In the genomic region with DNA sequence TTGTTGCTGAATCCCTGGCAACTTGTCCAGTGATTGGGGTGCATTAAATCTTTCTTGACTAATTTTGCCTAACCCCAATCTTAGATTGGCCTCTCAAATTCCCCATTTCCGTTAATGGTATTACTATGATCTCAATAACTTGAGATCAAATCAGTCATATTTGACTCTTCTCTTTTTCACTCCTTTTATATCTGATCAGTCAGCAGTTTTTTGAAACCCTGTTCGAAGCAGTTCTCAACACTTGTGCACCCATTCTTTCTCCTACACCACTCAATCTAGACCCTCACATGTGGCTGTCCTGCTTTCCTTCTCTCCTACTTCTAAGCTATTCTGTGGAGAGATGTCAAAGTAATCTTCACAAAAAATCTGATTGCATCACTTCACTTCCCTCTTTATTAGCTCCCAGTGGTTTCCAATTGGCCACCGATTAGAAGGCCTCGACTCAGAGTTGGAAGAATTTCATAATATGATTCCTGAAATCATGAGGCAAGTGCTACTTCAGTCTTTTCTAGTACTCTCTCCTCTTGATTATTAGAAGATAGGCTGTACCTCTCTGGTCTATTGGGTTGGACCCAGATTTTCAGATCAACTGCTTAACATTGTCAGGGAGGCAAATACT, we compare ENCODE assay signal across 18 cellular contexts.
A peak's percentile ranks its signal among the peaks of the same experiment; 100 is the strongest.
DNase-seq lines count a peak whose midpoint lies in the region; ATAC-seq, FAIRE-seq and TF ChIP-seq lines count a peak whose summit lies in the region.
"Had no signal": no experiment of that assay in that cellular context is flagged by ENCODE, and none has a peak within 500 bp of the region (broad histone marks: within the 10 kb centered on the region; RNA-seq: fewer than 3 reads in every experiment).

No MANE protein-coding gene starts in this region.

- H3K27ac ChIP-seq in K562 (ENCODE audit: extremely low read depth, low read depth, low read length) = no peak overlapping the region
- no peak overlapping the region for H3K27ac ChIP-seq in lung (ENCODE audit: low read depth in 1 of 2, low read length in 1 of 2)
- no peak overlapping the region for H3K27ac ChIP-seq in thyroid gland
- H3K27ac ChIP-seq: SJSA1, testis had no signal

- ATAC-seq in K562 (no peak), lung (ENCODE audit: insufficient read depth, low FRiP score) (peak; percentile 27)
- no peak for ATAC-seq in naive thymus-derived CD8-positive, alpha-beta T cell
- ATAC-seq: activated CD8-positive, alpha-beta memory T cell treated with anti-CD3 and anti-CD28 coated beads, Interleukin-2, amount 10 ng/mL, durations not matched to agents 7 days and 5 days had no signal

- BruUV-seq in K562 (replicated peaks; lab: Mats Ljungman, UMichigan) = no TSS peak

- H3K4me3 Mint-ChIP-seq in CD14-positive monocyte (peak overlapping the region in 1 of 2 donors; percentile 49), endothelial cell (ENCODE audit: unreplicated experiment) (no peak overlapping the region)
- H3K4me3 Mint-ChIP-seq in naive thymus-derived CD8-positive, alpha-beta T cell = no peak overlapping the region
- H3K4me3 Mint-ChIP-seq: activated CD8-positive, alpha-beta memory T cell treated with anti-CD3 and anti-CD28 coated beads, Interleukin-2, amount 10 ng/mL, durations not matched to agents 7 days and 5 days had no signal

- H3K36me3 ChIP-seq in K562 (ENCODE audit: control insufficient read depth, insufficient read depth, low read length) = no peaks in the 10 kb centered on the region
- H3K36me3 ChIP-seq in lung (ENCODE audit: control insufficient read depth in 2 of 2, insufficient read depth in 2 of 2, low read length in 2 of 2) = no peaks in the 10 kb centered on the region
- H3K36me3 ChIP-seq in thyroid gland = no peaks in the 10 kb centered on the region
- H3K36me3 ChIP-seq: SJSA1 had no signal

- H3K9ac ChIP-seq in K562 (ENCODE audit: insufficient read depth in 1 of 2, low read depth in 2 of 2, low read length in 2 of 2) = no peak overlapping the region

- CTCF ChIA-PET in K562 (lab: Yijun Ruan, JAX; ENCODE audit: low intra/inter-chr PET ratio) = interaction anchor here (0.6 kb wide), 1 partner anchor 408 kb away, joined by 4 read pairs; no protein-coding TSS in a partner anchor

- no peaks in the 10 kb centered on the region for H3K27me3 ChIP-seq in K562 (ENCODE audit: control insufficient read depth in 2 of 2, insufficient read depth in 2 of 2, low read length in 2 of 2)
- no peaks in the 10 kb centered on the region for H3K27me3 ChIP-seq in lung (ENCODE audit: control insufficient read depth, insufficient read depth)
- no peaks in the 10 kb centered on the region for H3K27me3 ChIP-seq in thyroid gland
- H3K27me3 ChIP-seq: SJSA1, testis had no signal

- intact Hi-C loops in CD14-positive monocyte (cut with micrococcal nuclease) = loop anchor here (5.0 kb wide), 1 partner anchor 39 kb away; no protein-coding TSS in a partner anchor
- intact Hi-C loops in K562 (cut with micrococcal nuclease) = no loop called here
- intact Hi-C loops in thyroid gland (cut with DNase I) = no loop called here

- H3K79me2 ChIP-seq in K562 (ENCODE audit: control insufficient read depth, insufficient read depth, low read length) = no peaks in the 10 kb centered on the region

- TF ChIP-seq POLR2A in K562 (conservative IDR thresholded peaks at IDR 0.05) = no peak
- no peak for TF ChIP-seq POLR2A in thyroid gland (IDR thresholded peaks at IDR 0.05)

- no peaks in the 10 kb centered on the region for H3K4me1 ChIP-seq in K562 (replicated peaks in 1 of 2; ENCODE audit: control insufficient read depth in 2 of 2, insufficient read depth in 2 of 2, low read length in 2 of 2)
- no peaks in the 10 kb centered on the region for H3K4me1 ChIP-seq in lung (ENCODE audit: control insufficient read depth in 2 of 2, insufficient read depth in 2 of 2, low read length in 2 of 2)
- no peaks in the 10 kb centered on the region for H3K4me1 ChIP-seq in thyroid gland
- H3K4me1 ChIP-seq: SJSA1, testis had no signal

- H4K20me1 ChIP-seq in K562 (replicated peaks; ENCODE audit: control insufficient read depth, insufficient read depth, low read length) = no peaks in the 10 kb centered on the region

- POLR2A ChIA-PET in K562 (lab: Yijun Ruan, JAX) = interaction anchor here (1.6 kb wide), 1 partner anchor 11 kb away, joined by 8 read pairs; no protein-coding TSS in a partner anchor
- POLR2A ChIA-PET in naive thymus-derived CD8-positive, alpha-beta T cell (lab: Charles Lee) = no interaction called here

- no peak overlapping the region for H3K4me3 ChIP-seq in K562
- H3K4me3 ChIP-seq in lung = no peak overlapping the region
- no peak overlapping the region for H3K4me3 ChIP-seq in thyroid gland (replicated peaks in 1 of 3)
- H3K4me3 ChIP-seq: SJSA1, testis had no signal

- TF ChIP-seq RAD21 in K562 (CRISPR knock-in tag; conservative IDR thresholded peaks at IDR 0.05 in 1 of 2, IDR thresholded peaks at IDR 0.05 in 1 of 2) = no peak

- H3K9me3 ChIP-seq in K562 (replicated peaks; ENCODE audit: control insufficient read depth, insufficient read depth, low read depth, low read length) (no peaks in the 10 kb centered on the region), lung (ENCODE audit: control insufficient read depth in 2 of 2, insufficient read depth in 1 of 2, low read length in 1 of 2) (no peaks in the 10 kb centered on the region), thyroid gland (no peaks in the 10 kb centered on the region)
- H3K9me3 ChIP-seq: SJSA1, testis had no signal

- TF ChIP-seq CTCF in CD14-positive monocyte (IDR thresholded peaks at IDR 0.05) (no peak), K562 (IDR thresholded peaks at IDR 0.05 in 2 of 3, conservative IDR thresholded peaks at IDR 0.05 in 1 of 3; ENCODE audit: insufficient read depth in 2 of 3, low read depth in 1 of 3, low read length in 3 of 3) (no peak), lung (IDR thresholded peaks at IDR 0.05; ENCODE audit: control extremely low read depth, extremely low read depth) (no peak), endothelial cell (IDR thresholded peaks at IDR 0.05; ENCODE audit: unreplicated experiment) (no peak), thyroid gland (IDR thresholded peaks at IDR 0.05) (no peak)

- H3K27me3 Mint-ChIP-seq in CD14-positive monocyte (ENCODE audit: low read depth in 3 of 3) (peaks cover 0 to 3% (median 0%) of the 10 kb centered on the region in 3 donors), endothelial cell (ENCODE audit: unreplicated experiment) (no peaks in the 10 kb centered on the region)
- peaks cover 0 to 4% (median 0%) of the 10 kb centered on the region in 5 donors for H3K27me3 Mint-ChIP-seq in naive thymus-derived CD8-positive, alpha-beta T cell

- WGBS in K562 (ENCODE audit: insufficient coverage, low coverage, missing lambda C conversion rate) = 0% methylated on average over 4 of the region's 4 CpGs
- WGBS in lung, 2 donors = 45 to 55% methylated on average over 4 of the region's 4 CpGs
- WGBS in thyroid gland, 2 donors = 76 to 81% methylated on average over 4 of the region's 4 CpGs

- peak overlapping the region; percentile 85 to 99 (median 94) for H3K27ac Mint-ChIP-seq in CD14-positive monocyte
- no peak overlapping the region for H3K27ac Mint-ChIP-seq in endothelial cell (ENCODE audit: unreplicated experiment)
- no peak overlapping the region for H3K27ac Mint-ChIP-seq in naive thymus-derived CD8-positive, alpha-beta T cell
- H3K27ac Mint-ChIP-seq: activated CD8-positive, alpha-beta memory T cell treated with anti-CD3 and anti-CD28 coated beads, Interleukin-2, amount 10 ng/mL, durations not matched to agents 7 days and 5 days; activated T-helper 2 cell treated with anti-CD3 and anti-CD28 coated beads, Interferon-gamma antibody, Interleukin-2, Interleukin-4, amounts not matched to agents 10 μg/mL and 5 μg/mL and 100 μg/mL, durations not matched to agents 14 hours and 24 hours and 36 hours had no signal

- H3K4me1 Mint-ChIP-seq in CD14-positive monocyte (peaks cover 56% of the 10 kb centered on the region), endothelial cell (ENCODE audit: unreplicated experiment) (no peaks in the 10 kb centered on the region)
- H3K4me1 Mint-ChIP-seq in naive thymus-derived CD8-positive, alpha-beta T cell = no peaks in the 10 kb centered on the region
- H3K4me1 Mint-ChIP-seq: activated CD8-positive, alpha-beta memory T cell treated with anti-CD3 and anti-CD28 coated beads, Interleukin-2, amount 10 ng/mL, durations not matched to agents 7 days and 5 days had no signal

- FAIRE-seq in K562 (lab: Jason Lieb, UNC) = no peak

- in situ Hi-C loops in KBM-7 (cut with MboI; ENCODE audit: low pct_unique_long_range_greater_than_20kb, low sequenced_read_pairs) (no loop called here), K562 (cut with MboI) (no loop called here)

- TF ChIP-seq EP300 in K562 (IDR thresholded peaks at IDR 0.05; ENCODE audit: low read length) = no peak

- H2AFZ ChIP-seq in K562 (ENCODE audit: low read depth, low read length) = no peak overlapping the region

- peaks cover 0 to 5% (median 0%) of the 10 kb centered on the region in 7 donors for H3K9me3 Mint-ChIP-seq in CD14-positive monocyte
- H3K9me3 Mint-ChIP-seq in endothelial cell (ENCODE audit: unreplicated experiment) = no peaks in the 10 kb centered on the region
- no peaks in the 10 kb centered on the region for H3K9me3 Mint-ChIP-seq in naive thymus-derived CD8-positive, alpha-beta T cell
- H3K9me3 Mint-ChIP-seq: activated T-helper 2 cell treated with anti-CD3 and anti-CD28 coated beads, Interferon-gamma antibody, Interleukin-2, Interleukin-4, amounts not matched to agents 10 μg/mL and 5 μg/mL and 100 μg/mL, durations not matched to agents 14 hours and 24 hours and 36 hours had no signal

- H3K9me1 ChIP-seq in K562 (ENCODE audit: control insufficient read depth, insufficient read depth, low read length) = no peaks in the 10 kb centered on the region

- peak; percentile 61 for DNase-seq in CD14-positive monocyte (ENCODE audit: low spot score)
- peak; percentile 8 for DNase-seq in KBM-7
- DNase-seq in K562 (ENCODE audit: extremely low read depth in 1 of 4, low spot score in 3 of 4) = no peak
- DNase-seq in lung (ENCODE audit: low spot score) = no peak
- DNase-seq in Ammon's horn (ENCODE audit: low spot score) = no peak
- no peak for DNase-seq in endothelial cell (ENCODE audit: low spot score)
- no peak for DNase-seq in thyroid gland
- DNase-seq in naive thymus-derived CD8-positive, alpha-beta T cell = no peak
- DNase-seq: activated CD8-positive, alpha-beta memory T cell treated with anti-CD3 and anti-CD28 coated beads, Interleukin-2, amount 10 ng/mL, durations not matched to agents 7 days and 5 days; caudate nucleus; effector CD4-positive, alpha-beta T cell; GOT3; NCI-H187; stimulated activated CD4-positive, alpha-beta T cell treated with anti-CD3 and anti-CD28 coated beads, Interleukin-4, amount 100 ng/mL, for 24 hours; T-helper 9 cell; testis had no signal

- no peak overlapping the region for H3K4me2 ChIP-seq in K562 (ENCODE audit: insufficient read depth, low read length)

- H3K36me3 Mint-ChIP-seq in CD14-positive monocyte (peaks cover 0 to 11% of the 10 kb centered on the region in 2 donors), endothelial cell (ENCODE audit: low read depth, unreplicated experiment) (no peaks in the 10 kb centered on the region)
- no peaks in the 10 kb centered on the region for H3K36me3 Mint-ChIP-seq in naive thymus-derived CD8-positive, alpha-beta T cell
- H3K36me3 Mint-ChIP-seq: activated CD8-positive, alpha-beta memory T cell treated with anti-CD3 and anti-CD28 coated beads, Interleukin-2, amount 10 ng/mL, durations not matched to agents 7 days and 5 days had no signal

TF ChIP-seq in K562, 482 proteins besides CTCF, POLR2A, EP300 and RAD21 (continues in another document):
- TF ChIP-seq ZKSCAN3 (CRISPR knock-in tag; IDR thresholded peaks at IDR 0.05) (no peak), ERF (CRISPR knock-in tag; IDR thresholded peaks at IDR 0.05) (no peak)

Comparison
In these comparisons a context has a peak if more than half of its experiments do, and no peak if none do; other contexts are left out.
1. DNase-seq: peak in CD14-positive monocyte (single experiment) and KBM-7 (single experiment); none in K562 (0 of 4), lung (single experiment), Ammon's horn (single experiment), endothelial cell (single experiment), thyroid gland (0 of 2) and naive thymus-derived CD8-positive, alpha-beta T cell (0 of 10).
2. H3K27ac Mint-ChIP-seq: peak in CD14-positive monocyte (7 of 7); none in endothelial cell (single experiment) and naive thymus-derived CD8-positive, alpha-beta T cell (0 of 10).
3. intact Hi-C loops: an anchor here in CD14-positive monocyte (5.0 kb wide); none called in K562 and thyroid gland.